In the genomic region with DNA sequence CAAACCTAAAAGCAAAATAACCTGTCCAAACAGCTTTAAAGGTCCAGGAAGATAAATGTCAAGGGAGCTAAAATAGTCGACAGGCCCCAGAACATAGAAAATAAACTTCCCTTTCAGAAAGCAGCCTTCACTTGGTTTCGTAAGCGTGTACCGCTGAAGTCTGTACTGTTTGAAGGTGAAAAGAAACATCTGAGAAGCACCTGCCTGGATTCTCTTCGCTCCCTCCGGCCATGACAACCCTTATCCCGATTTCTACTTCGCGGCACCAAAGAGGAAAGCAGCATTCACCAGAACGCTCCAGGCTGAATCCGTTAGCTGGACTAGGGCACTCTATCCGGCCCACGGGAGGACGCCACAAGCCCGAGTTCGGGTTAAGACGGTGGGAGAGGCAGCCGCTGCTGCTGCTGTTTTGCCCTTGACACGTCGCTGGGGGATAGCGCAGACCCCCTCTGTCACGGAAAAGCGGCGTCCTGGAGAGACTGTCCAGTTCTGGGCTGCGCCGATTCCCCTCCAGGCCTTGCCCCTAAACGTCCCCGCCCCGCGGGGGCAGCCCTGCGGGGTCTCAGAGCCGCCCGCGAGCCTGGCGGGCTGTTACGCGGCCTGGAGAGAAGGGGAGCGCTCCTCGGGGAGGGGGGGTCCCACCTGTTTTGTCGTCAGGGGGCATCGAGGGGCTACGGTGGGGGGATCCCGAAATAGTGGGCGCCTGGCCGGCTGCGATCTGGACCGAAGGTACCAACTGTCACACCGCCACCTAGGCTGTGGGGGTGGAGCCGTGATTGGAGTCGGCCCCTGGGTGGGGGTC, we compare ENCODE assay signal across 8 cellular contexts. TPM values are rescaled to one million over a fixed set of nuclear protein-coding genes. Genes with fewer than 3 reads are reported as not detected.
A peak's percentile ranks its signal among the peaks of the same experiment; 100 is the strongest.
DNase-seq lines count a peak whose midpoint lies in the region; ATAC-seq and TF ChIP-seq lines count a peak whose summit lies in the region.

No MANE protein-coding gene starts in this region.

- in situ Hi-C loops in Panc1 (cut with HindIII; ENCODE audit: low pct_unique_long_range_greater_than_20kb, low sequenced_read_pairs) = no loop called here

- no peaks in the 10 kb centered on the region for H3K27me3 Mint-ChIP-seq in activated naive CD8-positive, alpha-beta T cell treated with anti-CD3 and anti-CD28 coated beads for 36 hours
- peaks cover 19% of the 10 kb centered on the region for H3K27me3 Mint-ChIP-seq in glutamatergic neuron (ENCODE audit: unreplicated experiment)

- peak overlapping the region; percentile 86 for H3K9ac ChIP-seq in neuronal stem cell (ENCODE audit: low read depth, low read length, poor library complexity)

- H2BK12ac ChIP-seq in neuronal stem cell (ENCODE audit: low read length) = no peak overlapping the region

- WGBS in neuronal stem cell (ENCODE audit: extremely low coverage in 2 of 2, insufficient read length in 2 of 2, insufficient replicate concordance in 1 of 2), 2 donors = no CpG with 5 or more reads among the region's 50 CpGs

- H3K4me3 ChIP-seq in Panc1 (ENCODE audit: low read depth in 2 of 2, low read length in 2 of 2) (peak overlapping the region; percentile 93 to 96), neuronal stem cell (ENCODE audit: low read length in 2 of 2) (peak overlapping the region; percentile 97)

- H3K36me3 ChIP-seq in Panc1 (ENCODE audit: control insufficient read depth, insufficient read depth, low read length) (no peaks in the 10 kb centered on the region; the same call in 1 of the 2 replicates), neuronal stem cell (replicated peaks in 1 of 2; ENCODE audit: control insufficient read depth in 2 of 2, insufficient read depth in 2 of 2, low read length in 2 of 2) (no peaks in the 10 kb centered on the region)

- no peak overlapping the region for H2BK15ac ChIP-seq in neuronal stem cell (ENCODE audit: low read length)

- no peaks in the 10 kb centered on the region for H3K9me3 ChIP-seq in Panc1 (ENCODE audit: control insufficient read depth, insufficient read depth, low read depth, low read length)
- H3K9me3 ChIP-seq in neuronal stem cell (replicated peaks in 1 of 2; ENCODE audit: control insufficient read depth in 2 of 2, insufficient read depth in 1 of 2, low read depth in 1 of 2, low read length in 2 of 2) = no peaks in the 10 kb centered on the region

- CTCF ChIA-PET in Panc1 (lab: Charles Lee) = no interaction called here

- H4K8ac ChIP-seq in neuronal stem cell (ENCODE audit: low read depth, low read length) = no peak overlapping the region

- BruUV-seq in Panc1 (replicated peaks; lab: Mats Ljungman, UMichigan) = no TSS peak

- peak overlapping the region; percentile 86 for H3K4me3 Mint-ChIP-seq in activated naive CD8-positive, alpha-beta T cell treated with anti-CD3 and anti-CD28 coated beads for 36 hours
- H3K4me3 Mint-ChIP-seq in glutamatergic neuron (ENCODE audit: unreplicated experiment) = peak overlapping the region; percentile 96

- peak overlapping the region; percentile 74 for H3K27ac ChIP-seq in Panc1 (ENCODE audit: low read length)
- H3K27ac ChIP-seq in neuronal stem cell (replicated peaks; ENCODE audit: low read length) = no peak overlapping the region

- no peak overlapping the region for H2AK5ac ChIP-seq in neuronal stem cell (ENCODE audit: low read depth, low read length)

- H3K4ac ChIP-seq in neuronal stem cell (ENCODE audit: low read length) = no peak overlapping the region

- H3K14ac ChIP-seq in neuronal stem cell (ENCODE audit: low read length) = peak overlapping the region; percentile 22

- no peak overlapping the region for H4K91ac ChIP-seq in neuronal stem cell (ENCODE audit: low read depth, low read length, poor library complexity)

- H3K36me3 Mint-ChIP-seq in activated naive CD8-positive, alpha-beta T cell treated with anti-CD3 and anti-CD28 coated beads for 36 hours = peaks cover 2% of the 10 kb centered on the region
- no peaks in the 10 kb centered on the region for H3K36me3 Mint-ChIP-seq in glutamatergic neuron (ENCODE audit: unreplicated experiment)

- TF ChIP-seq CTCF in Panc1 (IDR thresholded peaks at IDR 0.05) (no peak; the same call in 1 of the 2 replicates), glutamatergic neuron (IDR thresholded peaks at IDR 0.05; ENCODE audit: partially characterized antibody, unreplicated experiment) (no peak)

- peaks cover 56% of the 10 kb centered on the region for H3K4me1 Mint-ChIP-seq in activated naive CD8-positive, alpha-beta T cell treated with anti-CD3 and anti-CD28 coated beads for 36 hours
- peaks cover 29% of the 10 kb centered on the region for H3K4me1 Mint-ChIP-seq in glutamatergic neuron (ENCODE audit: low read depth, unreplicated experiment)

- no peaks in the 10 kb centered on the region for H3K79me1 ChIP-seq in neuronal stem cell (ENCODE audit: low read depth, low read length)

- H3K4me1 ChIP-seq in Panc1 (ENCODE audit: control insufficient read depth, insufficient read depth, low read length) (peaks cover 28% of the 10 kb centered on the region), neuronal stem cell (ENCODE audit: control insufficient read depth in 2 of 2, insufficient read depth in 1 of 2, low read depth in 1 of 2, low read length in 2 of 2) (peaks cover 2 to 6% of the 10 kb centered on the region in 2 donors)

- TF ChIP-seq POLR2A in GM18505 (IDR thresholded peaks at IDR 0.05; ENCODE audit: borderline replicate concordance, extremely low read depth, insufficient read depth, insufficient read length) = no peak

- POLR2A ChIA-PET in Panc1 (lab: Charles Lee) = interaction anchor here (0.6 kb wide), 1 partner anchor 223 kb away, joined by 5 read pairs; no protein-coding TSS in a partner anchor

- peak overlapping the region; percentile 89 for H3K18ac ChIP-seq in neuronal stem cell (ENCODE audit: low read length)

- H2AFZ ChIP-seq in neuronal stem cell (ENCODE audit: low read length) = peak overlapping the region; percentile 100

- peak overlapping the region; percentile 32 for H2BK5ac ChIP-seq in neuronal stem cell (ENCODE audit: low read length)

- peak overlapping the region; percentile 78 for H3K27ac Mint-ChIP-seq in activated naive CD8-positive, alpha-beta T cell treated with anti-CD3 and anti-CD28 coated beads for 36 hours
- H3K27ac Mint-ChIP-seq in glutamatergic neuron (ENCODE audit: unreplicated experiment) = peak overlapping the region; percentile 94

- H3K9me3 Mint-ChIP-seq in activated naive CD8-positive, alpha-beta T cell treated with anti-CD3 and anti-CD28 coated beads for 36 hours = no peaks in the 10 kb centered on the region
- peaks cover 26% of the 10 kb centered on the region for H3K9me3 Mint-ChIP-seq in glutamatergic neuron (ENCODE audit: unreplicated experiment)

- H3K27me3 ChIP-seq in Panc1 (ENCODE audit: control insufficient read depth, insufficient read depth, low read length) (no peaks in the 10 kb centered on the region), neuronal stem cell (ENCODE audit: control insufficient read depth in 3 of 3, insufficient read depth in 3 of 3, low read depth in 1 of 3, low read length in 3 of 3) (peaks cover 0 to 3% (median 0%) of the 10 kb centered on the region in 3 experiments)

- ATAC-seq in Panc1 (no peak), GM18505 (IDR thresholded peaks at IDR 0.05; ENCODE audit: unreplicated experiment) (no peak)

- peak overlapping the region; percentile 34 for H3K23ac ChIP-seq in neuronal stem cell (ENCODE audit: low read depth, low read length, poor library complexity)

- H3K4me2 ChIP-seq in neuronal stem cell (ENCODE audit: insufficient read depth, low read length, poor library complexity, severe bottlenecking) = peak overlapping the region; percentile 93

- DNase-seq in NCI-H2171 treated with DMSO at 0.1 percent for 48 hours (lab: John Stamatoyannopoulos, UW) (peak; percentile 52), NCI-H2171 (lab: John Stamatoyannopoulos, UW) (no peak), Panc1 (ENCODE audit: low read depth, low spot score) (no peak), glutamatergic neuron (peak; percentile 58), neuronal stem cell (ENCODE audit: low spot score) (peak; percentile 24), T1000 (lab: John Stamatoyannopoulos, UW) (no peak)
- DNase-seq in activated naive CD8-positive, alpha-beta T cell treated with anti-CD3 and anti-CD28 coated beads for 36 hours = peak; percentile 31

- H2BK120ac ChIP-seq in neuronal stem cell (ENCODE audit: low read depth, low read length) = no peak overlapping the region

- intact Hi-C loops in Panc1 (cut with micrococcal nuclease; ENCODE audit: unreplicated experiment) = loop anchor here (2.0 to 10.0 kb wide), 3 partner anchors 62 to 258 kb away; no protein-coding TSS in a partner anchor

RNA-seq across cellular contexts. Expression of a gene that starts 1.1 kb away (rescaled TPM):
- total RNA-seq in Panc1 (2021; ENCODE audit: unreplicated experiment) = 22.0 TPM
- polyA plus RNA-seq in Panc1 (2012; ENCODE audit: insufficient read length) = 11.8 TPM
- total RNA-seq in activated naive CD8-positive, alpha-beta T cell treated with anti-CD3 and anti-CD28 coated beads for 36 hours = 10 to 100 TPM in 1 of 2 experiments, 1 to 10 TPM in 1; 9.8 to 11.3 TPM
- total RNA-seq in glutamatergic neuron (ENCODE audit: unreplicated experiment) = 24.1 TPM
- polyA plus RNA-seq in neuronal stem cell (2013, experiment 1 of 2) = 3.8 TPM
- 3.9 TPM for polyA plus RNA-seq in neuronal stem cell (2013, experiment 2 of 2)

Comparison
In these comparisons a context has a peak if more than half of its experiments do, and no peak if none do; other contexts are left out.
1. DNase-seq: peak in NCI-H2171 treated with DMSO at 0.1 percent for 48 hours (single experiment), activated naive CD8-positive, alpha-beta T cell treated with anti-CD3 and anti-CD28 coated beads for 36 hours (single experiment), glutamatergic neuron (single experiment) and neuronal stem cell (single experiment); none in NCI-H2171 (single experiment), Panc1 (single experiment) and T1000 (single experiment).